Comparison of ENCODE assay signal across 9 cellular contexts in genomic region chr19:46413262-46414031, GRCh38. TPM values are rescaled to one million over a fixed set of nuclear protein-coding genes. Genes with fewer than 3 reads are reported as not detected.
DNase-seq lines count a peak whose midpoint lies in the region; ATAC-seq, FAIRE-seq and TF ChIP-seq lines count a peak whose summit lies in the region.
"Had no signal": no experiment of that assay in that cellular context is flagged by ENCODE, and none has a peak within 500 bp of the region (broad histone marks: within the 10 kb centered on the region; RNA-seq: fewer than 3 reads in every experiment).

TSS of gene CCDC8 (minus strand) at chr19:46413564. CDS start at chr19:46412810, 754 bp downstream.

- H3K4me3 Mint-ChIP-seq in brain, result peak within 1 kb of the TSS; percentile 85 to 97 (median 95)
- peak within 1 kb of the TSS in 1 of 10 donors; percentile 33 for H3K4me3 Mint-ChIP-seq in naive thymus-derived CD4-positive, alpha-beta T cell
- H3K4me3 Mint-ChIP-seq in natural killer cell treated with Interleukin-12 subunit alpha and Interleukin-12 subunit beta and Interleukin-15 and Interleukin-18, amount 100 ng/mL, for 72 hours, result no peak within 1 kb of the TSS

- CTCF ChIA-PET in naive thymus-derived CD4-positive, alpha-beta T cell (lab: Charles Lee), result no interaction called here

- TF ChIP-seq POLR2A in GM12891 (IDR thresholded peaks at IDR 0.05; ENCODE audit: low read depth, low read length), result no peak

- no peaks in the 10 kb centered on the region for H3K9me3 ChIP-seq in smooth muscle cell (replicated peaks; ENCODE audit: low read depth)
- no peaks in the 10 kb centered on the region for H3K9me3 ChIP-seq in naive thymus-derived CD4-positive, alpha-beta T cell (ENCODE audit: control insufficient read depth in 2 of 3, low read length in 3 of 3)
- H3K9me3 ChIP-seq: neutrophil had no signal

- peaks cover 12% of the 10 kb centered on the region for H3K27me3 Mint-ChIP-seq in brain
- peaks cover 57 to 80% (median 71%) of the 10 kb centered on the region in 5 donors for H3K27me3 Mint-ChIP-seq in naive thymus-derived CD4-positive, alpha-beta T cell
- H3K27me3 Mint-ChIP-seq in natural killer cell treated with Interleukin-12 subunit alpha and Interleukin-12 subunit beta and Interleukin-15 and Interleukin-18, amount 100 ng/mL, for 72 hours, result peaks cover 31 to 45% of the 10 kb centered on the region in 2 donors

- 8% methylated on average over 42 of the region's 46 CpGs for WGBS in smooth muscle cell (ENCODE audit: low lambda C conversion rate)

- peaks cover 0 to 9% (median 2%) of the 10 kb centered on the region in 5 experiments for H3K9me3 Mint-ChIP-seq in brain
- H3K9me3 Mint-ChIP-seq in naive thymus-derived CD4-positive, alpha-beta T cell, result peaks cover 0 to 3% (median 0%) of the 10 kb centered on the region in 11 donors
- no peaks in the 10 kb centered on the region for H3K9me3 Mint-ChIP-seq in natural killer cell treated with Interleukin-12 subunit alpha and Interleukin-12 subunit beta and Interleukin-15 and Interleukin-18, amount 100 ng/mL, for 72 hours

- peaks cover 34% of the 10 kb centered on the region for H3K79me2 ChIP-seq in smooth muscle cell (ENCODE audit: low read depth)

- POLR2A ChIA-PET in naive thymus-derived CD4-positive, alpha-beta T cell (lab: Charles Lee), result no interaction called here

- H4K20me1 ChIP-seq in smooth muscle cell (ENCODE audit: low read depth), result peaks cover 41% of the 10 kb centered on the region

- H3K9ac ChIP-seq in smooth muscle cell (ENCODE audit: low read depth), result peak within 1 kb of the TSS; percentile 81

- peak within 1 kb of the TSS; percentile 79 to 98 (median 96) for H3K27ac Mint-ChIP-seq in brain
- no peak within 1 kb of the TSS for H3K27ac Mint-ChIP-seq in naive thymus-derived CD4-positive, alpha-beta T cell
- no peak within 1 kb of the TSS for H3K27ac Mint-ChIP-seq in natural killer cell treated with Interleukin-12 subunit alpha and Interleukin-12 subunit beta and Interleukin-15 and Interleukin-18, amount 100 ng/mL, for 72 hours

- no peak for ATAC-seq in naive thymus-derived CD4-positive, alpha-beta T cell
- ATAC-seq in natural killer cell treated with Interleukin-12 subunit alpha and Interleukin-12 subunit beta and Interleukin-15 and Interleukin-18, amount 100 ng/mL, for 72 hours, result no peak

- peaks cover 16% of the 10 kb centered on the region for H3K4me1 ChIP-seq in smooth muscle cell (ENCODE audit: low read depth)
- H3K4me1 ChIP-seq in naive thymus-derived CD4-positive, alpha-beta T cell (ENCODE audit: control insufficient read depth in 2 of 2, insufficient read depth in 2 of 2, low read length in 2 of 2), result no peaks in the 10 kb centered on the region

- H3K27me3 ChIP-seq in smooth muscle cell (ENCODE audit: low read depth), result no peaks in the 10 kb centered on the region
- peaks cover 2 to 3% of the 10 kb centered on the region in 2 donors for H3K27me3 ChIP-seq in naive thymus-derived CD4-positive, alpha-beta T cell (ENCODE audit: control insufficient read depth in 2 of 2, insufficient read depth in 2 of 2, low read length in 2 of 2)

- TF ChIP-seq CTCF in HFF-Myc (IDR thresholded peaks at IDR 0.05; ENCODE audit: low read depth, low read length, missing control alignments) (no peak), brain (conservative IDR thresholded peaks at IDR 0.05) (no peak), smooth muscle cell (IDR thresholded peaks at IDR 0.05; ENCODE audit: borderline replicate concordance, insufficient read depth, poor library complexity, severe bottlenecking) (no peak)

- no peak for FAIRE-seq in GM12891 (lab: Jason Lieb, UNC)

- H3K4me1 Mint-ChIP-seq in brain, result peaks cover 88% of the 10 kb centered on the region
- peaks cover 0 to 16% (median 12%) of the 10 kb centered on the region in 7 donors for H3K4me1 Mint-ChIP-seq in naive thymus-derived CD4-positive, alpha-beta T cell
- peaks cover 0 to 4% of the 10 kb centered on the region in 2 donors for H3K4me1 Mint-ChIP-seq in natural killer cell treated with Interleukin-12 subunit alpha and Interleukin-12 subunit beta and Interleukin-15 and Interleukin-18, amount 100 ng/mL, for 72 hours (ENCODE audit: low read depth in 2 of 2)

- H3K27ac ChIP-seq in smooth muscle cell (ENCODE audit: low read depth), result peak within 1 kb of the TSS; percentile 83
- no peak within 1 kb of the TSS for H3K27ac ChIP-seq in naive thymus-derived CD4-positive, alpha-beta T cell (ENCODE audit: low read depth, low read length)
- H3K27ac ChIP-seq: neutrophil had no signal

- DNase-seq in HFF-Myc (ENCODE audit: extremely low read depth, low read depth) (peak; percentile 85), iPS-NIHi7 (ENCODE audit: extremely low spot score) (peak; percentile 90), smooth muscle cell (lab: John Stamatoyannopoulos, UW; ENCODE audit: unreplicated experiment) (peak; percentile 77), SW 1271 (lab: John Stamatoyannopoulos, UW) (no peak), GM12891 (ENCODE audit: insufficient read length, low spot score) (no peak)
- no peak for DNase-seq in naive thymus-derived CD4-positive, alpha-beta T cell
- DNase-seq in natural killer cell treated with Interleukin-12 subunit alpha and Interleukin-12 subunit beta and Interleukin-15 and Interleukin-18, amount 100 ng/mL, for 72 hours (ENCODE audit: low spot score), result no peak

- H3K4me2 ChIP-seq in smooth muscle cell, result peak within 1 kb of the TSS; percentile 99

- H3K4me3 ChIP-seq in HFF-Myc (replicated peaks; ENCODE audit: low read depth, low read length) (peak within 1 kb of the TSS; percentile 72), smooth muscle cell (peak within 1 kb of the TSS; percentile 92)
- H3K4me3 ChIP-seq in naive thymus-derived CD4-positive, alpha-beta T cell (ENCODE audit: low read length), result no peak within 1 kb of the TSS

- H3F3A ChIP-seq in smooth muscle cell (ENCODE audit: low read depth), result peaks cover 25% of the 10 kb centered on the region

- H2AFZ ChIP-seq in smooth muscle cell (ENCODE audit: low read depth), result peak within 1 kb of the TSS; percentile 78

- peaks cover 34% of the 10 kb centered on the region for H3K36me3 Mint-ChIP-seq in brain
- H3K36me3 Mint-ChIP-seq in naive thymus-derived CD4-positive, alpha-beta T cell, result no peaks in the 10 kb centered on the region
- no peaks in the 10 kb centered on the region for H3K36me3 Mint-ChIP-seq in natural killer cell treated with Interleukin-12 subunit alpha and Interleukin-12 subunit beta and Interleukin-15 and Interleukin-18, amount 100 ng/mL, for 72 hours

- H3K36me3 ChIP-seq in smooth muscle cell (ENCODE audit: low read depth), result no peaks in the 10 kb centered on the region
- no peaks in the 10 kb centered on the region for H3K36me3 ChIP-seq in naive thymus-derived CD4-positive, alpha-beta T cell (ENCODE audit: control insufficient read depth in 2 of 3, insufficient read depth in 3 of 3, low read length in 3 of 3)
- H3K36me3 ChIP-seq: neutrophil had no signal

- intact Hi-C loops in naive thymus-derived CD4-positive, alpha-beta T cell (cut with micrococcal nuclease), result no loop called here

TF ChIP-seq in GM12891, 5 proteins besides CTCF, POLR2A, EP300 and RAD21:
- TF ChIP-seq POU2F2 (IDR thresholded peaks at IDR 0.05; ENCODE audit: low read depth, low read length), result no peak
- TF ChIP-seq SPI1 (IDR thresholded peaks at IDR 0.05; ENCODE audit: low read depth, low read length), result no peak
- no peak for TF ChIP-seq TAF1 (IDR thresholded peaks at IDR 0.05; ENCODE audit: low read depth, low read length)
- TF ChIP-seq POLR2AphosphoS5 (IDR thresholded peaks at IDR 0.05; ENCODE audit: low read depth, low read length), result no peak
- no peak for TF ChIP-seq PAX5 (IDR thresholded peaks at IDR 0.05; ENCODE audit: insufficient read depth, low read length, severe bottlenecking)

RNA-seq across cellular contexts. Expression of gene CCDC8, which starts in this region (rescaled TPM):
- polyA plus RNA-seq in brain (ENCODE audit: insufficient read depth, low read depth, low replicate concordance) (14.1 TPM), smooth muscle cell (44.5 and 53.9 TPM in 2 replicates)
- 17.9 and 19.4 TPM in 2 replicates for total RNA-seq in smooth muscle cell
- polyA plus RNA-seq in GM12891 (2012; ENCODE audit: low read depth, missing spikeins), result not detected
- not detected for total RNA-seq in naive thymus-derived CD4-positive, alpha-beta T cell
- not detected for polyA plus RNA-seq in naive thymus-derived CD4-positive, alpha-beta T cell
- total RNA-seq in natural killer cell treated with Interleukin-12 subunit alpha and Interleukin-12 subunit beta and Interleukin-15 and Interleukin-18, amount 100 ng/mL, for 72 hours, result not detected

Comparison
In these comparisons a context has a peak if more than half of its experiments do, and no peak if none do; other contexts are left out.
1. RNA of gene CCDC8 (total RNA-seq): 17.9 to 19.4 TPM in smooth muscle cell; not detected in naive thymus-derived CD4-positive, alpha-beta T cell and not detected in natural killer cell treated with Interleukin-12 subunit alpha and Interleukin-12 subunit beta and Interleukin-15 and Interleukin-18, amount 100 ng/mL, for 72 hours; every median in the first group is over 10 times any median in the second.
2. RNA of gene CCDC8 (polyA plus RNA-seq): 44.5 to 53.9 TPM in smooth muscle cell and 14.1 TPM in brain (single experiment); not detected in naive thymus-derived CD4-positive, alpha-beta T cell; every median in the first group is over 10 times any median in the second.
3. DNase-seq: peak in HFF-Myc (single experiment), iPS-NIHi7 (single experiment) and smooth muscle cell (single experiment); none in SW 1271 (0 of 2), GM12891 (single experiment), naive thymus-derived CD4-positive, alpha-beta T cell (0 of 9) and natural killer cell treated with Interleukin-12 subunit alpha and Interleukin-12 subunit beta and Interleukin-15 and Interleukin-18, amount 100 ng/mL, for 72 hours (single experiment).
4. H3K27ac Mint-ChIP-seq: peak in brain (5 of 5); none in naive thymus-derived CD4-positive, alpha-beta T cell (0 of 9) and natural killer cell treated with Interleukin-12 subunit alpha and Interleukin-12 subunit beta and Interleukin-15 and Interleukin-18, amount 100 ng/mL, for 72 hours (0 of 2).